ENCODE assay signal across 16 cellular contexts in the genomic region with DNA sequence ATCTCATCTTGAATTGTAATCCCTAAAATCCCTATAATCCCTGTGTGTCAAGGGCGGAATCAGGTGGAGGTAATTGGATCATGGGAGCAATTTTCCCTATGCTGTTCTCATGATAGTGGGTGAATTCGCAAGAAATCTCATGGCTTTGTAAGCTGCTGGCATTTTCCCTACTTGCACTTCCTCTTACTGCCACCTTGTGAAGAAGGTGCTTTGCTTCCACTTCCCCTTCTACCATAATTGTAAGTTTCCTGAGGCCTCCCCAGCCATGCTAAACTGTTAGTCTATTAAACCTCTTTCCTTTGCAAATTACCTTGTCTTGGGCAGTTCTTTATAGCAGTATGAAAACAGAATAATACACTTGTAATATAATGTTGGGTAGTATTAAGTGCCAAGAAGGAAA.
"Had no signal": no experiment of that assay in that cellular context is flagged by ENCODE, and none has a peak within 500 bp of the region (broad histone marks: within the 10 kb centered on the region; RNA-seq: fewer than 3 reads in every experiment).

No MANE protein-coding gene starts in this region.

- H3K4me3 ChIP-seq: cardiac muscle cell, lower lobe of right lung, thoracic aorta, upper lobe of right lung had no signal

- H3K36me3 ChIP-seq: cardiac muscle cell, lower lobe of right lung, thoracic aorta, upper lobe of right lung had no signal

- DNase-seq: activated CD4-positive, alpha-beta memory T cell treated with anti-CD3 and anti-CD28 coated beads for 36 hours; activated CD4-positive, alpha-beta T cell treated with anti-CD3 and anti-CD28 coated beads for 4 hours; activated naive CD8-positive, alpha-beta T cell treated with anti-CD3 and anti-CD28 coated beads for 36 hours; activated T-cell treated with anti-CD3 and anti-CD28 coated beads for 4 hours; amniotic stem cell; foreskin keratinocyte; hypothalamus; lower lobe of right lung; nephron progenitor cell; nucleus accumbens; stimulated activated naive B cell treated with anti-CD40 and anti-IgM and Interleukin-4, amounts not matched to agents 10 μg/mL and 1 μg/mL and 100 μg/mL, for 72 hours; upper lobe of right lung had no signal

- H3K4me1 ChIP-seq: foreskin keratinocyte, lower lobe of right lung, upper lobe of right lung had no signal

- FAIRE-seq: keratinocyte had no signal

- H3K9me3 ChIP-seq: lower lobe of right lung, thoracic aorta, upper lobe of right lung had no signal

- ATAC-seq: foreskin keratinocyte; lower lobe of right lung; stimulated activated naive B cell treated with anti-CD40 and anti-IgM and Interleukin-4, amounts not matched to agents 10 μg/mL and 1 μg/mL and 100 μg/mL, for 72 hours; upper lobe of right lung; WTC11 had no signal

- H3K27me3 ChIP-seq: cardiac muscle cell, foreskin keratinocyte, upper lobe of right lung had no signal

- H3K27ac ChIP-seq: cardiac muscle cell, foreskin keratinocyte, lower lobe of right lung, thoracic aorta, upper lobe of right lung had no signal
